Comparison of ENCODE assay signal across 8 cellular contexts in the genomic region with DNA sequence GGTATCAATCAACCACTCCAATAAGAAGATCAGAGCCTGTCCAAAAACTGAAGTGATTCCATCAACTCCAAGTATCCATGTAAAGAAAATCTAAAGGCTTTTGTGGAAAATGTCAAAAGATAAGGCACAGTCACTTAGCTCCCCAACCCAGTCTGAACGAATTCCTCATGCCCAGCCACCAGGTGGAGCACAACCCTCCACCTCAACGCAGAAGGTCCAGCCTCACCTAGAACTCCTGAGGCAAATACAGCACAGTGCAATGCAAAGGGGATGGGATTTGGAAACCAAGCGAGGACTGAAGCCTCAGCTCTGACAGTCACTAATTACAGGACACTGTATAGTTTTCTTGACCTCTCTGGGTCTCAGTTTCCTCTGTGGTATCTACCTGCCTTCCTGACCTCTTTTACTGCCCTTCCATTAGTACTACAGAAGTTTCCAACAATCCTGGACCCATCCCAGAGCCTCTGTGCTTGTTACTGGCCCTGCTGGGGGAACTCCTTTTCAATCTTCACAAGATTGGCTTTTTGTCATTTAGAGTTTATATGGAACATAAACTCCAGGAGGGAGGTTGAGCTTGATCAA.
DNase-seq lines count a peak whose midpoint lies in the region; ATAC-seq and TF ChIP-seq lines count a peak whose summit lies in the region.

No MANE protein-coding gene starts in this region.

- peak; percentile 35 for DNase-seq in activated gamma-delta T cell treated with Interleukin-2 at 50 U/mL for 16 hours
- DNase-seq in activated gamma-delta T cell (lab: John Stamatoyannopoulos, UW): no peak
- DNase-seq in NCI-H226: peak; percentile 16
- DNase-seq in activated CD8-positive, alpha-beta memory T cell treated with anti-CD3 and anti-CD28 coated beads for 1 hour (ENCODE audit: extremely low read depth in 1 of 2, low read depth in 1 of 2): peak; percentile 11 to 29
- DNase-seq in fibroblast of mammary gland (ENCODE audit: low read depth): peak; percentile 34
- peak; percentile 16 to 29 for DNase-seq in stimulated activated CD4-positive, alpha-beta T cell treated with anti-CD3 and anti-CD28 coated beads, Interleukin-15, amount 100 ng/mL, for 1 hour (ENCODE audit: low read depth in 1 of 2, low spot score in 1 of 2)

- no peak overlapping the region for H3K4me3 ChIP-seq in fibroblast of mammary gland (ENCODE audit: control insufficient read depth, low read depth, low read length)

- peak; percentile 55 for TF ChIP-seq CTCF in fibroblast of mammary gland (conservative IDR thresholded peaks at IDR 0.05; ENCODE audit: control insufficient read depth, insufficient read depth, low read depth, low read length)

- ATAC-seq in GM18861 (IDR thresholded peaks at IDR 0.05; ENCODE audit: unreplicated experiment) (no peak), HG02884 (IDR thresholded peaks at IDR 0.05; ENCODE audit: unreplicated experiment) (no peak)
